Comparison of ENCODE assay signal across 6 cellular contexts in genomic region chr1:151390221-151391078, GRCh38. TPM values are rescaled to one million over a fixed set of nuclear protein-coding genes. Genes with fewer than 3 reads are reported as not detected.
"Had no signal": no experiment of that assay in that cellular context is flagged by ENCODE, and none has a peak within 500 bp of the region (broad histone marks: within the 10 kb centered on the region; RNA-seq: fewer than 3 reads in every experiment).

No MANE protein-coding gene starts in this region.

RNA-seq across cellular contexts. Expression of gene SELENBP1, which starts 17.9 kb away (rescaled TPM):
- total RNA-seq: activated B cell treated with CpG ODN at 0.5 μM for 24 hours; activated CD4-positive, alpha-beta T cell treated with anti-CD3 and anti-CD28 coated beads, Interleukin-2, amount 10 ng/mL, durations not matched to agents 7 days and 5 days; activated CD8-positive, alpha-beta memory T cell treated with anti-CD3 and anti-CD28 coated beads for 36 hours; activated CD8-positive, alpha-beta T cell treated with anti-CD3 and anti-CD28 coated beads for 36 hours; activated naive CD8-positive, alpha-beta T cell treated with anti-CD3 and anti-CD28 coated beads, Interleukin-2, amount 10 ng/mL, durations not matched to agents 7 days and 5 days; activated T-helper 2 cell treated with anti-CD3 and anti-CD28 coated beads, Interferon-gamma antibody, Interleukin-2, Interleukin-4, amounts not matched to agents 10 μg/mL and 5 μg/mL and 100 μg/mL, durations not matched to agents 14 hours and 24 hours and 36 hours had no signal
